30 cellular contexts compared by ENCODE assay signal in genomic region chr4:108052511-108052910, GRCh38.
A peak's percentile ranks its signal among the peaks of the same experiment; 100 is the strongest.
DNase-seq lines count a peak whose midpoint lies in the region; ATAC-seq, FAIRE-seq and TF ChIP-seq lines count a peak whose summit lies in the region.
"Had no signal": no experiment of that assay in that cellular context is flagged by ENCODE, and none has a peak within 500 bp of the region (broad histone marks: within the 10 kb centered on the region; RNA-seq: fewer than 3 reads in every experiment).

No MANE protein-coding gene starts in this region.

- ATAC-seq in HG03432 (IDR thresholded peaks at IDR 0.05; ENCODE audit: unreplicated experiment) = no peak
- ATAC-seq: foreskin keratinocyte had no signal

- peak overlapping the region; percentile 93 for H3K27ac Mint-ChIP-seq in activated naive CD4-positive, alpha-beta T cell treated with anti-CD3 and anti-CD28 coated beads for 36 hours
- H3K27ac Mint-ChIP-seq in activated naive CD8-positive, alpha-beta T cell = peak overlapping the region; percentile 99

- CTCF ChIA-PET in activated naive CD4-positive, alpha-beta T cell treated with anti-CD3 and anti-CD28 coated beads for 36 hours (lab: Charles Lee) = interaction anchor here (0.7 to 2.9 kb wide), 7 partner anchors 8 to 106 kb away, joined by 3 to 16 read pairs (median 4); no protein-coding TSS in a partner anchor

- TF ChIP-seq POLR2A in GM12892 (IDR thresholded peaks at IDR 0.05; ENCODE audit: low read depth, low read length) = no peak

- peaks cover 58% of the 10 kb centered on the region for H3K36me3 Mint-ChIP-seq in activated naive CD4-positive, alpha-beta T cell treated with anti-CD3 and anti-CD28 coated beads for 36 hours (ENCODE audit: low read depth)
- peaks cover 39% of the 10 kb centered on the region for H3K36me3 Mint-ChIP-seq in activated naive CD8-positive, alpha-beta T cell

- H3K4me3 Mint-ChIP-seq in activated naive CD4-positive, alpha-beta T cell treated with anti-CD3 and anti-CD28 coated beads for 36 hours = no peak overlapping the region
- H3K4me3 Mint-ChIP-seq in activated naive CD8-positive, alpha-beta T cell = peak overlapping the region; percentile 62

- intact Hi-C loops in activated naive CD4-positive, alpha-beta T cell treated with anti-CD3 and anti-CD28 coated beads for 36 hours (cut with micrococcal nuclease) = loop anchor here (2.0 to 5.0 kb wide), 3 partner anchors 56 to 305 kb away; no protein-coding TSS in a partner anchor

- peaks cover 95% of the 10 kb centered on the region for H3K4me1 Mint-ChIP-seq in activated naive CD4-positive, alpha-beta T cell treated with anti-CD3 and anti-CD28 coated beads for 36 hours (ENCODE audit: low read depth)
- H3K4me1 Mint-ChIP-seq in activated naive CD8-positive, alpha-beta T cell (ENCODE audit: low read depth) = peaks cover 96% of the 10 kb centered on the region

- no peaks in the 10 kb centered on the region for H3K27me3 Mint-ChIP-seq in activated naive CD4-positive, alpha-beta T cell treated with anti-CD3 and anti-CD28 coated beads for 36 hours (ENCODE audit: low read depth)
- no peaks in the 10 kb centered on the region for H3K27me3 Mint-ChIP-seq in activated naive CD8-positive, alpha-beta T cell

- FAIRE-seq in GM19239 (lab: Jason Lieb, UNC) (peak; percentile 80), GM12892 (lab: Jason Lieb, UNC) (no peak)
- FAIRE-seq: endometrium, kidney had no signal

- H3K9me3 Mint-ChIP-seq in activated naive CD4-positive, alpha-beta T cell treated with anti-CD3 and anti-CD28 coated beads for 36 hours = no peaks in the 10 kb centered on the region
- no peaks in the 10 kb centered on the region for H3K9me3 Mint-ChIP-seq in activated naive CD8-positive, alpha-beta T cell (ENCODE audit: low read depth)

- no peak for DNase-seq in activated naive CD4-positive, alpha-beta T cell treated with anti-CD3 and anti-CD28 coated beads for 36 hours
- no peak for DNase-seq in activated naive CD4-positive, alpha-beta T cell treated with Interleukin-2 at 50 U/mL for 16 hours
- DNase-seq in GM19239 (ENCODE audit: insufficient read length, low spot score) (no peak), renal cortical epithelial cell (ENCODE audit: low read depth) (peak; percentile 44), GM12892 (ENCODE audit: insufficient read length) (no peak), Ammon's horn (ENCODE audit: low spot score) (no peak)
- DNase-seq: activated CD4-positive, alpha-beta T cell treated with anti-CD3 and anti-CD28 coated beads, Interleukin-2, amount 50 U/mL, for 1 hour; activated CD8-positive, alpha-beta memory T cell treated with anti-CD3 and anti-CD28 coated beads, Interleukin-2, amount 50 U/mL, for 4 hours; activated effector memory CD4-positive, alpha-beta T cell treated with Interleukin-2 at 50 U/mL for 16 hours; amygdala; brain microvascular endothelial cell; esophagus squamous epithelium; foreskin keratinocyte; HCEC 1CT; head of caudate nucleus; Kasumi-1; kidney; MV-4-11; NCI-H146; NCI-H2107; NCI-H446; NCI-H774; nucleus accumbens; SHP77 treated with DMSO at 0.1 percent for 48 hours; stimulated activated CD4-positive, alpha-beta T cell treated with anti-CD3 and anti-CD28 coated beads, Interleukin-4, amount 100 ng/mL, for 24 hours; T-helper 9 cell; trophoblast cell had no signal
